ENCODE assay signal across 8 cellular contexts in the genomic region with DNA sequence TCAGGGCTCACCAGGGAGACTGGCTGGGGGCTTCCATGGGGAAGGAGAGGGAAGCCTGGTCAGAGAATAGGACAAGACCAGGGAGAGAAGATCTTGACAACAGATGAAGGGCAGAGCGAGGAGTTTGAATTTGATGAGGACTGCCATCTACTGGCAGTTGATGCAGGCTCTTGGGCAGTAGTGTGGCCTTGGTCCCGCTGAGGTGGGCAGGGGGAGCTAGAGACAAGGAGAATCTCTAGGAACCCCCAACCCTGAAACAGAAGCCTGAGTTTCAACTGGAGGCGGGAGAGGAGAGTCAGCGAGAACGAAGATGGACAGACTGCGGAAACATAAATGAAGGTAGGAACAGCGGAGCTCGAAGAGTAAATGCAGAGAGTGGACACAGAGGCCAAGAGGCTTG.
DNase-seq lines count a peak whose midpoint lies in the region; ATAC-seq and TF ChIP-seq lines count a peak whose summit lies in the region.

No MANE protein-coding gene starts in this region.

- peak; percentile 87 for TF ChIP-seq CTCF in Loucy (conservative IDR thresholded peaks at IDR 0.05; ENCODE audit: low read length)
- TF ChIP-seq CTCF in brain (conservative IDR thresholded peaks at IDR 0.05) = peak; percentile 79 to 85
- TF ChIP-seq CTCF in upper lobe of left lung (IDR thresholded peaks at IDR 0.05) = peak in 5 of 6 experiments; percentile 18 to 33 (median 29)

- H3K27me3 Mint-ChIP-seq in brain = no peaks in the 10 kb centered on the region

- H3K9me3 ChIP-seq in Loucy (ENCODE audit: insufficient read depth, low read depth, low read length) = no peaks in the 10 kb centered on the region
- no peaks in the 10 kb centered on the region for H3K9me3 ChIP-seq in upper lobe of left lung

- peak overlapping the region in 1 of 4 donors; percentile 33 for H3K27ac ChIP-seq in upper lobe of left lung

- H3K79me2 ChIP-seq in Loucy (ENCODE audit: insufficient read depth, low read length) = no peaks in the 10 kb centered on the region

- H3K27ac Mint-ChIP-seq in brain = peak overlapping the region; percentile 36 to 82 (median 58)

- ATAC-seq in upper lobe of left lung (ENCODE audit: low FRiP score in 2 of 2) = peak; percentile 47 to 49

- H3F3A ChIP-seq in Loucy (ENCODE audit: low read depth) = no peaks in the 10 kb centered on the region

- no peaks in the 10 kb centered on the region for H4K20me1 ChIP-seq in Loucy (ENCODE audit: insufficient read depth, low read length, poor library complexity, severe bottlenecking)

- no peak for TF ChIP-seq POLR2A in upper lobe of left lung (IDR thresholded peaks at IDR 0.05)

- no peak for TF ChIP-seq EP300 in upper lobe of left lung (IDR thresholded peaks at IDR 0.05)

- no peaks in the 10 kb centered on the region for H3K36me3 Mint-ChIP-seq in brain

- H3K27me3 ChIP-seq in Loucy (ENCODE audit: insufficient read depth, low read length, poor library complexity, severe bottlenecking) (no peaks in the 10 kb centered on the region), upper lobe of left lung (no peaks in the 10 kb centered on the region)

- no peaks in the 10 kb centered on the region for H3K9me2 ChIP-seq in Loucy (replicated peaks; ENCODE audit: low read depth, low read length)

- peak in 2 of 3 experiments; percentile 25 to 63 for DNase-seq in NCI-H1417 (lab: John Stamatoyannopoulos, UW)
- no peak for DNase-seq in NCI-H1417 treated with DMSO at 0.1 percent for 48 hours (lab: John Stamatoyannopoulos, UW)
- DNase-seq in islet precursor cell = peak; percentile 84
- DNase-seq in upper lobe of left lung = no peak
- no peak for DNase-seq in HuH-7.5 (ENCODE audit: low spot score)
- DNase-seq in activated CD8-positive, alpha-beta memory T cell treated with anti-CD3 and anti-CD28 coated beads, Interleukin-2, amount 50 U/mL, for 48 hours = no peak

- H3K36me3 ChIP-seq in Loucy (ENCODE audit: insufficient read depth, low read length) (no peaks in the 10 kb centered on the region), upper lobe of left lung (no peaks in the 10 kb centered on the region)

- H3K4me2 ChIP-seq in Loucy (ENCODE audit: low read depth, low read length, poor library complexity, severe bottlenecking) = no peak overlapping the region

- peak overlapping the region; percentile 62 for H2AFZ ChIP-seq in Loucy (ENCODE audit: low read length)

- peaks cover 15% of the 10 kb centered on the region for H3K4me1 Mint-ChIP-seq in brain

- peaks cover 4% of the 10 kb centered on the region for H3K4me1 ChIP-seq in Loucy (ENCODE audit: insufficient read depth, low read length, poor library complexity, severe bottlenecking)
- no peaks in the 10 kb centered on the region for H3K4me1 ChIP-seq in upper lobe of left lung

- H3K9ac ChIP-seq in Loucy (ENCODE audit: low read depth, low read length, poor library complexity, severe bottlenecking) = no peak overlapping the region

- no peaks in the 10 kb centered on the region for H3K9me3 Mint-ChIP-seq in brain

- 62 to 65% methylated on average over 8 of the region's 8 CpGs for WGBS in upper lobe of left lung, 2 donors

- H3K4me3 Mint-ChIP-seq in brain = peak overlapping the region in 1 of 5 experiments; percentile 13

- H3K4me3 ChIP-seq in Loucy (ENCODE audit: low read length, poor library complexity, severe bottlenecking) = no peak overlapping the region
- H3K4me3 ChIP-seq in upper lobe of left lung = peak overlapping the region in 2 of 4 donors; percentile 16 to 22

Comparison
In these comparisons a context has a peak if more than half of its experiments do, and no peak if none do; other contexts are left out.
1. DNase-seq: peak in NCI-H1417 (2 of 3) and islet precursor cell (single experiment); none in NCI-H1417 treated with DMSO at 0.1 percent for 48 hours (single experiment), upper lobe of left lung (0 of 2), HuH-7.5 (single experiment) and activated CD8-positive, alpha-beta memory T cell treated with anti-CD3 and anti-CD28 coated beads, Interleukin-2, amount 50 U/mL, for 48 hours (single experiment).
2. CTCF ChIP-seq: peak in every context shown above with its lines; median percentile 87 in Loucy; 82 in brain; 29 in upper lobe of left lung.